In genomic region chr14:90266441-90267154, GRCh38 we compare ENCODE assay signal across 22 cellular contexts.
"Had no signal": no experiment of that assay in that cellular context is flagged by ENCODE, and none has a peak within 500 bp of the region (broad histone marks: within the 10 kb centered on the region; RNA-seq: fewer than 3 reads in every experiment).

No MANE protein-coding gene starts in this region.

- DNase-seq: activated B cell treated with CpG ODN at 0.5 μM for 24 hours; activated CD4-positive, alpha-beta T cell treated with anti-CD3 and anti-CD28 coated beads for 48 hours; activated naive CD4-positive, alpha-beta T cell treated with anti-CD3 and anti-CD28 coated beads, Interleukin-2, amount 10 ng/mL, durations not matched to agents 7 days and 5 days; amygdala; effector memory CD8-positive, alpha-beta T cell; heart left ventricle; mucosa of descending colon; natural killer cell; occipital lobe; right cardiac atrium; SIG-M5; small intestine; stimulated activated CD4-positive, alpha-beta T cell treated with anti-CD3 and anti-CD28 coated beads, Interleukin-4, amount 100 ng/mL, for 24 hours; stimulated activated CD8-positive, alpha-beta memory T cell treated with anti-CD3 and anti-CD28 coated beads, Interleukin-4, amount 100 ng/mL, for 48 hours; stimulated activated naive CD8-positive, alpha-beta T cell treated with anti-CD3 and anti-CD28 coated beads, Interleukin-15, Interleukin-2, amounts not matched to agents 100 U/mL and 50 U/mL, for 24 hours; trophoblast cell had no signal

- FAIRE-seq: frontal cortex, small intestine had no signal

- H3K27ac Mint-ChIP-seq: activated B cell treated with CpG ODN at 0.5 μM for 24 hours; activated naive CD4-positive, alpha-beta T cell treated with anti-CD3 and anti-CD28 coated beads, Interleukin-2, amount 10 ng/mL, durations not matched to agents 7 days and 5 days; activated T-helper 2 cell treated with anti-CD3 and anti-CD28 coated beads, Interferon-gamma antibody, Interleukin-2, Interleukin-4, amounts not matched to agents 10 μg/mL and 5 μg/mL and 100 μg/mL, durations not matched to agents 14 hours and 24 hours and 36 hours; dendritic cell treated with granulocyte-macrophage colony-stimulating factor and Interleukin-4, amounts not matched to agents 40 ng/mL and 50 ng/mL, for 4 days; natural killer cell; progenitor cell of endocrine pancreas; T-helper 2 cell treated with Interferon-gamma antibody and Interleukin-4, amounts not matched to agents 5 μg/mL and 100 μg/mL, for 36 hours had no signal

- H3K27ac ChIP-seq: heart left ventricle had no signal

- H3K27me3 Mint-ChIP-seq: activated B cell treated with CpG ODN at 0.5 μM for 24 hours; activated naive CD4-positive, alpha-beta T cell treated with anti-CD3 and anti-CD28 coated beads, Interleukin-2, amount 10 ng/mL, durations not matched to agents 7 days and 5 days; brain; dendritic cell treated with granulocyte-macrophage colony-stimulating factor and Interleukin-4, amounts not matched to agents 40 ng/mL and 50 ng/mL, for 4 days; effector memory CD8-positive, alpha-beta T cell; progenitor cell of endocrine pancreas had no signal

- H3K27me3 ChIP-seq: heart left ventricle had no signal

- ATAC-seq: effector memory CD8-positive, alpha-beta T cell; mucosa of descending colon; natural killer cell; stimulated activated naive CD8-positive, alpha-beta T cell treated with anti-CD3 and anti-CD28 coated beads, Interleukin-15, Interleukin-2, amounts not matched to agents 100 U/mL and 50 U/mL, for 24 hours had no signal

- H3K4me1 Mint-ChIP-seq: activated B cell treated with CpG ODN at 0.5 μM for 24 hours, brain had no signal

- H3K4me1 ChIP-seq: heart left ventricle had no signal

- H3K4me3 Mint-ChIP-seq: activated B cell treated with CpG ODN at 0.5 μM for 24 hours; activated naive CD4-positive, alpha-beta T cell treated with anti-CD3 and anti-CD28 coated beads, Interleukin-2, amount 10 ng/mL, durations not matched to agents 7 days and 5 days; brain; dendritic cell treated with granulocyte-macrophage colony-stimulating factor and Interleukin-4, amounts not matched to agents 40 ng/mL and 50 ng/mL, for 4 days; effector memory CD8-positive, alpha-beta T cell; natural killer cell; T-helper 2 cell treated with Interferon-gamma antibody and Interleukin-4, amounts not matched to agents 5 μg/mL and 100 μg/mL, for 36 hours had no signal

- H3K9me3 ChIP-seq: heart left ventricle, mucosa of descending colon had no signal

- H3K4me3 ChIP-seq: heart left ventricle, mucosa of descending colon had no signal

- H3K9me3 Mint-ChIP-seq: activated B cell treated with CpG ODN at 0.5 μM for 24 hours; activated naive CD4-positive, alpha-beta T cell treated with anti-CD3 and anti-CD28 coated beads, Interleukin-2, amount 10 ng/mL, durations not matched to agents 7 days and 5 days; activated T-helper 2 cell treated with anti-CD3 and anti-CD28 coated beads, Interferon-gamma antibody, Interleukin-2, Interleukin-4, amounts not matched to agents 10 μg/mL and 5 μg/mL and 100 μg/mL, durations not matched to agents 14 hours and 24 hours and 36 hours; brain; dendritic cell treated with granulocyte-macrophage colony-stimulating factor and Interleukin-4, amounts not matched to agents 40 ng/mL and 50 ng/mL, for 4 days; effector memory CD8-positive, alpha-beta T cell; natural killer cell; T-helper 2 cell treated with Interferon-gamma antibody and Interleukin-4, amounts not matched to agents 5 μg/mL and 100 μg/mL, for 36 hours had no signal
